Comparison of ENCODE assay signal across 33 cellular contexts in genomic region chr5:41482715-41483114, GRCh38.
DNase-seq lines count a peak whose midpoint lies in the region; ATAC-seq and TF ChIP-seq lines count a peak whose summit lies in the region.
"Had no signal": no experiment of that assay in that cellular context is flagged by ENCODE, and none has a peak within 500 bp of the region (broad histone marks: within the 10 kb centered on the region; RNA-seq: fewer than 3 reads in every experiment).

No MANE protein-coding gene starts in this region.

- TF ChIP-seq CTCF in KMS-11 (conservative IDR thresholded peaks at IDR 0.05; ENCODE audit: low read depth, low read length): no peak

- no peak overlapping the region for H3K9ac ChIP-seq in KMS-11

- no peaks in the 10 kb centered on the region for H3K79me2 ChIP-seq in KMS-11 (ENCODE audit: insufficient read depth, low read depth)
- H3K79me2 ChIP-seq: hepatocyte had no signal

- ATAC-seq in GM18511 (IDR thresholded peaks at IDR 0.05; ENCODE audit: unreplicated experiment) (peak; percentile 62), GM19395 (IDR thresholded peaks at IDR 0.05; ENCODE audit: unreplicated experiment) (peak; percentile 62), HG02884 (IDR thresholded peaks at IDR 0.05; ENCODE audit: unreplicated experiment) (peak; percentile 65)
- ATAC-seq: gastrocnemius medialis; GM23338; left colon; stimulated activated naive CD8-positive, alpha-beta T cell treated with anti-CD3 and anti-CD28 coated beads, Interleukin-15, Interleukin-2, amounts not matched to agents 100 U/mL and 50 U/mL, for 24 hours; T-helper 17 cell had no signal

- in situ Hi-C loops in KBM-7 (cut with MboI; ENCODE audit: low pct_unique_long_range_greater_than_20kb, low sequenced_read_pairs) (no loop called here), ACHN (cut with HindIII; ENCODE audit: low pct_ligation_motif_present, low pct_unique_long_range_greater_than_20kb, low sequenced_read_pairs) (no loop called here)

- H2AFZ ChIP-seq in KMS-11 (ENCODE audit: low read depth): peak overlapping the region; percentile 55
- H2AFZ ChIP-seq: hepatocyte had no signal

- no peak overlapping the region for H3K4me3 ChIP-seq in KMS-11 (IDR thresholded peaks at IDR 0.05; ENCODE audit: insufficient read depth, low read depth, low read length)
- H3K4me3 ChIP-seq: coronary artery, gastrocnemius medialis, GM23338, hepatocyte, prostate gland, sigmoid colon, SK-N-MC had no signal

- no peaks in the 10 kb centered on the region for H3K27me3 ChIP-seq in KMS-11 (ENCODE audit: insufficient read depth, low read depth)
- H3K27me3 ChIP-seq: gastrocnemius medialis, hepatocyte, neutrophil, sigmoid colon had no signal

- H3K27ac ChIP-seq in KMS-11: no peak overlapping the region; the same call in 1 of the 2 replicates
- H3K27ac ChIP-seq: C4-2B, coronary artery, gastrocnemius medialis, hepatocyte, neutrophil, prostate gland, sigmoid colon, SK-N-MC, VCaP had no signal

- no peaks in the 10 kb centered on the region for H4K20me1 ChIP-seq in KMS-11 (ENCODE audit: insufficient read depth)

- no peak for DNase-seq in KBM-7
- no peak for DNase-seq in NCI-H1694 treated with DMSO at 0.1 percent for 48 hours (lab: John Stamatoyannopoulos, UW)
- no peak for DNase-seq in central memory CD4-positive, alpha-beta T cell
- DNase-seq in ACHN: no peak
- DNase-seq: activated CD4-positive, alpha-beta T cell treated with anti-CD3 and anti-CD28 coated beads, Interleukin-2, amount 10 ng/mL, durations not matched to agents 24 days and 14 days; activated naive CD4-positive, alpha-beta T cell treated with anti-CD3 and anti-CD28 coated beads, Interleukin-2, amount 10 ng/mL, durations not matched to agents 7 days and 5 days; amygdala; Calu3; gastrocnemius medialis; Kasumi-1; left colon; mesendoderm; NCI-H1048; NCI-H2029 treated with DMSO at 0.1 percent for 48 hours; NCI-H345; NCI-H748 treated with DMSO at 0.1 percent for 48 hours; RPMI8226; sigmoid colon; stimulated activated CD4-positive, alpha-beta T cell treated with anti-CD3 and anti-CD28 coated beads, Interleukin-15, amount 100 ng/mL, for 24 hours; stimulated activated naive CD8-positive, alpha-beta T cell treated with anti-CD3 and anti-CD28 coated beads, Interleukin-15, Interleukin-2, amounts not matched to agents 100 U/mL and 50 U/mL, for 24 hours; T-helper 17 cell had no signal

- H3K4me1 ChIP-seq in KMS-11 (ENCODE audit: low read depth, poor library complexity, severe bottlenecking): peaks cover 12% of the 10 kb centered on the region
- H3K4me1 ChIP-seq: gastrocnemius medialis, prostate gland, sigmoid colon had no signal

- H3K4me2 ChIP-seq in KMS-11: peak overlapping the region; percentile 62
- H3K4me2 ChIP-seq: GM23338, hepatocyte had no signal

- H3K36me3 ChIP-seq in KMS-11 (ENCODE audit: insufficient read depth): no peaks in the 10 kb centered on the region
- H3K36me3 ChIP-seq: gastrocnemius medialis, neutrophil, prostate gland, sigmoid colon had no signal
